In the genomic region with DNA sequence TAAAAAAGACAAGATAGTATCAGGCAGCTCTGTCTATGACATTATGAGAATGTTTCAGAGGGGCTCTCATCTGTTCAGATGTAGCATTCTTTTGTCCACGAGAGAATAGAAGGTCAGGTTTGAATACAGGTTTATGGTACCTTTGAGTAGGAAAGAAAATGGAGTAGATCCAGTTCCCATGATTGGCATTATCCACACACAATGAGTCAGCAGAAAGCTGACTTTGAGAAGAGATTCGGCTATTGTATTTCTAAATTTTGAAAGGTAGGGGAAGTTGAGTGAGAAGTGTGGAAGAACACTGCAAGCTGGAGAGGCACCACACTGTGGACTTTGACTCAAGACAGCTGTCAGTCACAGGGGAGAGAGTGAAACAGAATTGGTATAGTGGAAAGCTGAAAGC, we compare ENCODE assay signal across 29 cellular contexts.
"Had no signal": no experiment of that assay in that cellular context is flagged by ENCODE, and none has a peak within 500 bp of the region (broad histone marks: within the 10 kb centered on the region; RNA-seq: fewer than 3 reads in every experiment).

No MANE protein-coding gene starts in this region.

- H3K79me2 ChIP-seq: parathyroid adenoma had no signal

- H3K27me3 Mint-ChIP-seq: natural killer cell treated with Interleukin-12 subunit alpha and Interleukin-12 subunit beta and Interleukin-15 and Interleukin-18, amount 100 ng/mL, for 72 hours; progenitor cell of endocrine pancreas had no signal

- H3K36me3 ChIP-seq: esophagus squamous epithelium, heart right ventricle, left lung, sigmoid colon, stomach, thyroid gland, upper lobe of left lung had no signal

- H3K4me3 ChIP-seq: coronary artery, esophagus squamous epithelium, heart right ventricle, left lung, mucosa of descending colon, sigmoid colon, stomach, thyroid gland, upper lobe of left lung had no signal

- ATAC-seq: heart right ventricle; left cardiac atrium; left lung; mucosa of descending colon; natural killer cell treated with Interleukin-12 subunit alpha and Interleukin-12 subunit beta and Interleukin-15 and Interleukin-18, amount 100 ng/mL, for 72 hours; stimulated activated effector memory CD8-positive, alpha-beta T cell treated with anti-CD3 and anti-CD28 coated beads, Interleukin-12 subunit alpha, Interleukin-12 subunit beta, amount 100 ng/mL, for 72 hours had no signal

- H3K27ac ChIP-seq: coronary artery, esophagus squamous epithelium, heart right ventricle, left lung, parathyroid adenoma, sigmoid colon, stomach, thyroid gland, upper lobe of left lung had no signal

- FAIRE-seq: endothelial cell of umbilical vein, islet of Langerhans, urothelium cell line had no signal

- H3K27ac Mint-ChIP-seq: mesothelial cell of epicardium; naive B cell; natural killer cell treated with Interleukin-12 subunit alpha and Interleukin-12 subunit beta and Interleukin-15 and Interleukin-18, amount 100 ng/mL, for 72 hours; progenitor cell of endocrine pancreas; stimulated activated effector memory CD8-positive, alpha-beta T cell treated with anti-CD3 and anti-CD28 coated beads, Interleukin-12 subunit alpha, Interleukin-12 subunit beta, amount 100 ng/mL, for 72 hours had no signal

- DNase-seq: dermis blood vessel endothelial cell; effector memory CD4-positive, alpha-beta T cell; esophagus squamous epithelium; foreskin melanocyte; glutamatergic neuron; heart right ventricle; hippocampal formation; left cardiac atrium; left lung; mesenchymal stem cell; mucosa of descending colon; naive B cell; sigmoid colon; stimulated activated CD4-positive, alpha-beta T cell treated with anti-CD3 and anti-CD28 coated beads, Interleukin-2, amount 100 ng/mL, for 24 hours; stimulated activated CD4-positive, alpha-beta T cell treated with anti-CD3 and anti-CD28 coated beads, Interleukin-4, amount 100 ng/mL, for 24 hours; stimulated activated naive CD4-positive, alpha-beta T cell treated with Interleukin-2 at 50 U/mL for 16 hours; stomach; thyroid gland; upper lobe of left lung had no signal

- H3K9ac ChIP-seq: parathyroid adenoma had no signal

- H2AFZ ChIP-seq: parathyroid adenoma had no signal

- H3K4me3 Mint-ChIP-seq: mesothelial cell of epicardium; naive B cell; natural killer cell treated with Interleukin-12 subunit alpha and Interleukin-12 subunit beta and Interleukin-15 and Interleukin-18, amount 100 ng/mL, for 72 hours; neural crest cell; stimulated activated effector memory CD8-positive, alpha-beta T cell treated with anti-CD3 and anti-CD28 coated beads, Interleukin-12 subunit alpha, Interleukin-12 subunit beta, amount 100 ng/mL, for 72 hours had no signal

- H3K27me3 ChIP-seq: esophagus squamous epithelium, heart right ventricle, left lung, sigmoid colon, stomach, thyroid gland, upper lobe of left lung had no signal

- H3K36me3 Mint-ChIP-seq: naive B cell; natural killer cell treated with Interleukin-12 subunit alpha and Interleukin-12 subunit beta and Interleukin-15 and Interleukin-18, amount 100 ng/mL, for 72 hours; stimulated activated effector memory CD8-positive, alpha-beta T cell treated with anti-CD3 and anti-CD28 coated beads, Interleukin-12 subunit alpha, Interleukin-12 subunit beta, amount 100 ng/mL, for 72 hours had no signal

- H3K9me3 ChIP-seq: esophagus squamous epithelium, mucosa of descending colon, thyroid gland, upper lobe of left lung had no signal

- H3K4me1 Mint-ChIP-seq: naive B cell; neural crest cell; stimulated activated effector memory CD8-positive, alpha-beta T cell treated with anti-CD3 and anti-CD28 coated beads, Interleukin-12 subunit alpha, Interleukin-12 subunit beta, amount 100 ng/mL, for 72 hours had no signal

- H3K4me1 ChIP-seq: esophagus squamous epithelium, heart right ventricle, left lung, parathyroid adenoma, sigmoid colon, stomach, thyroid gland, upper lobe of left lung had no signal
